Comparison of ENCODE assay signal across 10 cellular contexts in the genomic region with DNA sequence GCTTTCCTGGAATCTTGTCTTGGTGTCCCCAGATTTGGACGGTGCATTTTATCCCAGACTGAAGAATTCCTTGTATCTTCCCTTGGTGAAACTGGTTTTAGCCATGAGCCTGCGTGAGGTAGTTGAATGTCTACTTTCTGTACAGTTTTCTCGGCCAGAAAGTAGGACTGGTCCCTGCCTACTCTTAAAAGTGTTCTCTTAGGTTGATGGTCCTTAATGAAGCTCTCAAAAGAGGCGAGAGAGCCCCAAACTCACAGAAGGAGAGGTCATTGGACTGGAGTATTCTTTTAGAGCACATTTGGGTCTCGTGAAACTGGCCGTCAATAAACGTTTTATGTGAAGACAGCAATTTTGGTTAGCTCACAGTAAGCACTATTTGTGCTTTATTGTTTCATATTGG. TPM values are rescaled to one million over a fixed set of nuclear protein-coding genes. Genes with fewer than 3 reads are reported as not detected.
DNase-seq lines count a peak whose midpoint lies in the region; ATAC-seq and TF ChIP-seq lines count a peak whose summit lies in the region.
"Had no signal": no experiment of that assay in that cellular context is flagged by ENCODE, and none has a peak within 500 bp of the region (broad histone marks: within the 10 kb centered on the region; RNA-seq: fewer than 3 reads in every experiment).

No MANE protein-coding gene starts in this region.

- intact Hi-C loops in CD8-positive, alpha-beta T cell (cut with DNase I, micrococcal nuclease) = loop anchor here (1.0 to 10.0 kb wide), 12 partner anchors 74 to 1430 kb away; a partner anchor contains a TSS

- H3K27me3 Mint-ChIP-seq in CD8-positive, alpha-beta T cell (ENCODE audit: low read depth) = no peaks in the 10 kb centered on the region
- H3K27me3 Mint-ChIP-seq in endodermal cell (ENCODE audit: insufficient read depth) = peaks cover 6% of the 10 kb centered on the region
- H3K27me3 Mint-ChIP-seq in progenitor cell of endocrine pancreas = no peaks in the 10 kb centered on the region
- H3K27me3 Mint-ChIP-seq: activated B cell treated with CpG ODN at 0.5 μM for 24 hours; stimulated activated naive B cell treated with anti-CD40 and anti-IgM and Interleukin-4, amounts not matched to agents 10 μg/mL and 1 μg/mL and 100 μg/mL, for 72 hours had no signal

- H3K4me3 Mint-ChIP-seq in CD8-positive, alpha-beta T cell = no peak overlapping the region
- H3K4me3 Mint-ChIP-seq in endodermal cell (no peak overlapping the region), progenitor cell of endocrine pancreas (ENCODE audit: low read depth) (no peak overlapping the region)
- H3K4me3 Mint-ChIP-seq: activated B cell treated with CpG ODN at 0.5 μM for 24 hours; stimulated activated naive B cell treated with anti-CD40 and anti-IgM and Interleukin-4, amounts not matched to agents 10 μg/mL and 1 μg/mL and 100 μg/mL, for 72 hours had no signal

- no peak for ATAC-seq in CD8-positive, alpha-beta T cell

- peaks cover 26% of the 10 kb centered on the region for H3K4me1 Mint-ChIP-seq in CD8-positive, alpha-beta T cell (ENCODE audit: low read depth)
- H3K4me1 Mint-ChIP-seq in endodermal cell = no peaks in the 10 kb centered on the region
- H3K4me1 Mint-ChIP-seq in progenitor cell of endocrine pancreas (ENCODE audit: low read depth) = peaks cover 1% of the 10 kb centered on the region

- peak overlapping the region; percentile 70 for H3K4me3 ChIP-seq in CD8-positive, alpha-beta T cell (ENCODE audit: low read depth, low read length)
- H3K4me3 ChIP-seq in endodermal cell (ENCODE audit: low read length) (peak overlapping the region; percentile 97), neuronal stem cell (ENCODE audit: low read length in 2 of 2) (peak overlapping the region; percentile 78 to 87)

- H3K4me2 ChIP-seq in neuronal stem cell (ENCODE audit: insufficient read depth, low read length, poor library complexity, severe bottlenecking) = peak overlapping the region; percentile 79

- no peak overlapping the region for H2BK15ac ChIP-seq in neuronal stem cell (ENCODE audit: low read length)

- H3K18ac ChIP-seq in neuronal stem cell (ENCODE audit: low read length) = no peak overlapping the region

- H3K4ac ChIP-seq in neuronal stem cell (ENCODE audit: low read length) = no peak overlapping the region

- H3K27ac Mint-ChIP-seq in CD8-positive, alpha-beta T cell = no peak overlapping the region
- H3K27ac Mint-ChIP-seq in endodermal cell (no peak overlapping the region), progenitor cell of endocrine pancreas (no peak overlapping the region)
- H3K27ac Mint-ChIP-seq: activated B cell treated with CpG ODN at 0.5 μM for 24 hours; stimulated activated naive B cell treated with anti-CD40 and anti-IgM and Interleukin-4, amounts not matched to agents 10 μg/mL and 1 μg/mL and 100 μg/mL, for 72 hours had no signal

- no peak overlapping the region for H4K8ac ChIP-seq in neuronal stem cell (ENCODE audit: low read depth, low read length)

- H3K27me3 ChIP-seq in CD8-positive, alpha-beta T cell (ENCODE audit: insufficient read depth, low read length) = no peaks in the 10 kb centered on the region
- H3K27me3 ChIP-seq in endodermal cell (ENCODE audit: control insufficient read depth, insufficient read depth, low read length, poor library complexity, severe bottlenecking) (no peaks in the 10 kb centered on the region), neuronal stem cell (ENCODE audit: control insufficient read depth in 3 of 3, insufficient read depth in 3 of 3, low read depth in 1 of 3, low read length in 3 of 3) (no peaks in the 10 kb centered on the region)

- H2BK120ac ChIP-seq in neuronal stem cell (ENCODE audit: low read depth, low read length) = no peak overlapping the region

- peak overlapping the region; percentile 92 for H2AFZ ChIP-seq in neuronal stem cell (ENCODE audit: low read length)

- CTCF ChIA-PET in CD8-positive, alpha-beta T cell (lab: Charles Lee) = interaction anchor here (1.0 to 1.5 kb wide), 2 partner anchors 72 to 74 kb away, joined by 3 to 5 read pairs; no protein-coding TSS in a partner anchor

- H3K9me3 Mint-ChIP-seq in CD8-positive, alpha-beta T cell = no peaks in the 10 kb centered on the region
- H3K9me3 Mint-ChIP-seq in endodermal cell (no peaks in the 10 kb centered on the region), progenitor cell of endocrine pancreas (ENCODE audit: low read depth) (no peaks in the 10 kb centered on the region)
- H3K9me3 Mint-ChIP-seq: activated B cell treated with CpG ODN at 0.5 μM for 24 hours; stimulated activated naive B cell treated with anti-CD40 and anti-IgM and Interleukin-4, amounts not matched to agents 10 μg/mL and 1 μg/mL and 100 μg/mL, for 72 hours had no signal

- H3K9ac ChIP-seq in endodermal cell (ENCODE audit: extremely low read depth, low read length, poor library complexity, severe bottlenecking) (peak overlapping the region; percentile 87), neuronal stem cell (ENCODE audit: low read depth, low read length, poor library complexity) (peak overlapping the region; percentile 95)

- H3K14ac ChIP-seq in neuronal stem cell (ENCODE audit: low read length) = no peak overlapping the region

- in situ Hi-C loops in KBM-7 (cut with MboI; ENCODE audit: low pct_unique_long_range_greater_than_20kb, low sequenced_read_pairs) = no loop called here

- no peak overlapping the region for H2AK5ac ChIP-seq in neuronal stem cell (ENCODE audit: low read depth, low read length)

- peaks cover 6% of the 10 kb centered on the region for H3K79me1 ChIP-seq in neuronal stem cell (ENCODE audit: low read depth, low read length)

- 2 to 4% methylated on average over 7 of the region's 7 CpGs for WGBS in endodermal cell (ENCODE audit: insufficient coverage in 1 of 2, insufficient read length in 1 of 2), 2 experiments
- no CpG with 5 or more reads among the region's 7 CpGs for WGBS in neuronal stem cell (ENCODE audit: extremely low coverage in 2 of 2, insufficient read length in 2 of 2, insufficient replicate concordance in 1 of 2), 2 donors

- no peak overlapping the region for H2BK12ac ChIP-seq in neuronal stem cell (ENCODE audit: low read length)

- no peak for TF ChIP-seq CTCF in CD8-positive, alpha-beta T cell (IDR thresholded peaks at IDR 0.05)
- no peak for TF ChIP-seq CTCF in endodermal cell (conservative IDR thresholded peaks at IDR 0.05)
- no peak for TF ChIP-seq CTCF in progenitor cell of endocrine pancreas (IDR thresholded peaks at IDR 0.05; ENCODE audit: unreplicated experiment)

- no peaks in the 10 kb centered on the region for H3K36me3 ChIP-seq in CD8-positive, alpha-beta T cell (ENCODE audit: insufficient read depth, low read length)
- H3K36me3 ChIP-seq in endodermal cell (ENCODE audit: control insufficient read depth, insufficient read depth, low read length) (peaks cover 8% of the 10 kb centered on the region), neuronal stem cell (replicated peaks in 1 of 2; ENCODE audit: control insufficient read depth in 2 of 2, insufficient read depth in 2 of 2, low read length in 2 of 2) (peaks cover 5 to 9% of the 10 kb centered on the region in 2 donors)

- DNase-seq in CD8-positive, alpha-beta T cell = no peak
- DNase-seq in KBM-7 (peak; percentile 37), endodermal cell (no peak), neuronal stem cell (ENCODE audit: low spot score) (no peak), NCI-H1092 treated with DMSO at 0.1 percent for 48 hours (lab: John Stamatoyannopoulos, UW) (no peak), kidney glomerular epithelial cell (lab: John Stamatoyannopoulos, UW) (no peak), T-helper 9 cell (no peak), progenitor cell of endocrine pancreas (ENCODE audit: low spot score, unreplicated experiment) (no peak)

- H2BK5ac ChIP-seq in neuronal stem cell (ENCODE audit: low read length) = peak overlapping the region; percentile 83

- no peaks in the 10 kb centered on the region for H3K9me3 ChIP-seq in CD8-positive, alpha-beta T cell (ENCODE audit: low read length)
- H3K9me3 ChIP-seq in endodermal cell (ENCODE audit: control insufficient read depth, low read length) (no peaks in the 10 kb centered on the region), neuronal stem cell (replicated peaks in 1 of 2; ENCODE audit: control insufficient read depth in 2 of 2, insufficient read depth in 1 of 2, low read depth in 1 of 2, low read length in 2 of 2) (no peaks in the 10 kb centered on the region)

- peak overlapping the region; percentile 93 for H3K27ac ChIP-seq in CD8-positive, alpha-beta T cell (ENCODE audit: low read depth, low read length)
- no peak overlapping the region for H3K27ac ChIP-seq in endodermal cell (ENCODE audit: low read depth, low read length)
- H3K27ac ChIP-seq in neuronal stem cell (replicated peaks; ENCODE audit: low read length) = no peak overlapping the region

- peaks cover 22% of the 10 kb centered on the region for H3K4me1 ChIP-seq in CD8-positive, alpha-beta T cell (ENCODE audit: insufficient read depth, low read length)
- no peaks in the 10 kb centered on the region for H3K4me1 ChIP-seq in endodermal cell (ENCODE audit: control insufficient read depth, insufficient read depth, low read length)
- H3K4me1 ChIP-seq in neuronal stem cell (ENCODE audit: control insufficient read depth in 2 of 2, insufficient read depth in 1 of 2, low read depth in 1 of 2, low read length in 2 of 2) = peaks cover 5 to 11% of the 10 kb centered on the region in 2 donors

- POLR2A ChIA-PET in CD8-positive, alpha-beta T cell (lab: Charles Lee) = no interaction called here

- H3K23ac ChIP-seq in neuronal stem cell (ENCODE audit: low read depth, low read length, poor library complexity) = no peak overlapping the region

- peaks cover 2% of the 10 kb centered on the region for H3K36me3 Mint-ChIP-seq in CD8-positive, alpha-beta T cell
- H3K36me3 Mint-ChIP-seq in endodermal cell (ENCODE audit: low read depth) (peaks cover 5% of the 10 kb centered on the region), progenitor cell of endocrine pancreas (ENCODE audit: insufficient read depth) (no peaks in the 10 kb centered on the region)

- no peak overlapping the region for H4K91ac ChIP-seq in neuronal stem cell (ENCODE audit: low read depth, low read length, poor library complexity)

RNA-seq across cellular contexts. Expression of a gene that starts 0.7 kb away (rescaled TPM):
- 10 to 100 TPM; 13.2 to 14.8 TPM for total RNA-seq in CD8-positive, alpha-beta T cell
- total RNA-seq in endodermal cell (10 to 100 TPM; 27.0 to 27.4 TPM), progenitor cell of endocrine pancreas (22.5 and 24.8 TPM in 2 replicates)
- 31.8 TPM for polyA plus RNA-seq in endodermal cell (2013, experiment 1 of 2)
- polyA plus RNA-seq in endodermal cell (2013, experiment 2 of 2) = 32.7 TPM
- polyA plus RNA-seq in neuronal stem cell (2013, experiment 1 of 2) = 46.9 TPM
- polyA plus RNA-seq in neuronal stem cell (2013, experiment 2 of 2) = 50.0 TPM
